Comparison of ENCODE assay signal across 8 cellular contexts in the genomic region with DNA sequence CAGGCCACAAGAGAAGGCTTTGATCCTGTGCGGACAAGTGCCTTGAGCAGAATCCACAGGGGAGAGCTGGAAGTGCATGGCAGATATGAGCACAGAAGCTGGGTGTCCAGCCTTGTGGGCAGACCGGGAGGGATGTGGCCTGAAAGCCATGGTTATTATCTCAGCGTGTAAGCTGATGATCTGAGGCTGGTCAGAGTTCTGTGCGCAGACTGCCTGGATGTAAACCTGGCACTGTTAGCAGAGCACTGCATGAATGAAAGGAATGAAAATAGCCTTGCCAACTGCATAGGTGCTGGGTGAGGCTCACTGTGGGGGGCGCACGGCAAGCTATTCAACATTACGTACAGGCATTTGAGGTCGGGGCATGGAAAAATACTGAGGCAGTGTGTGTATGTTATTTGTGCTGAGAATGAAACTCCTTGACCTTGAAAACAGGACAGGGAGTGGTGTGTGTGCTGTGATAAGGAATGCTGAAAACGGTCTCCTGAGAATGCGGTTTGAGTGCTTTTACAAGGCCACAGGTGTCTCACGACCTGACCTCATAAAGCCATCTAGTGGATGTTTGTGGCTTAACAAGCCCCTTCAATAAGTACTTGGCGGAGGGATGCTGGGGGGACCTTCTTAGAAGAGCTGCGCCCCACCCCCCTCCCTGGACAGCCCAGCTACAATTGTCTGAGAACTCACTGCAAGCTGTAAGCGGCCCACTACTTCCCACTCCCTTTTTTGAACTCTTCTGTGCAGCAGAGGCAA. TPM values are rescaled to one million over a fixed set of nuclear protein-coding genes. Genes with fewer than 3 reads are reported as not detected.
DNase-seq lines count a peak whose midpoint lies in the region; ATAC-seq and TF ChIP-seq lines count a peak whose summit lies in the region.

No MANE protein-coding gene starts in this region.

- DNase-seq in BJ (ENCODE audit: low read depth) (no peak), amniotic epithelial cell (ENCODE audit: low read depth) (peak; percentile 63), iris pigment epithelial cell (ENCODE audit: low read depth) (peak; percentile 55), SKM-1 treated with dmso at 0.1 percent for 144 hours (lab: John Stamatoyannopoulos, UW; ENCODE audit: unreplicated experiment) (no peak), anterior cingulate cortex (lab: John Stamatoyannopoulos, UW) (no peak)
- no peak for DNase-seq in T-helper 2 cell treated with Interferon-gamma antibody and Interleukin-4, amounts not matched to agents 5 μg/mL and 100 μg/mL, for 36 hours (ENCODE audit: low spot score)
- DNase-seq in activated T-helper 2 cell treated with anti-CD3 and anti-CD28 coated beads, Interferon-gamma antibody, Interleukin-2, Interleukin-4, amounts not matched to agents 10 μg/mL and 5 μg/mL and 100 μg/mL, durations not matched to agents 14 hours and 24 hours and 36 hours (ENCODE audit: low spot score) = no peak

- H3K36me3 Mint-ChIP-seq in T-helper 2 cell treated with Interferon-gamma antibody and Interleukin-4, amounts not matched to agents 5 μg/mL and 100 μg/mL, for 36 hours (ENCODE audit: low read depth) = no peaks in the 10 kb centered on the region
- H3K36me3 Mint-ChIP-seq in activated T-helper 2 cell treated with anti-CD3 and anti-CD28 coated beads, Interferon-gamma antibody, Interleukin-2, Interleukin-4, amounts not matched to agents 10 μg/mL and 5 μg/mL and 100 μg/mL, durations not matched to agents 14 hours and 24 hours and 36 hours (ENCODE audit: low read depth) = no peaks in the 10 kb centered on the region

- H3K36me3 ChIP-seq in BJ (ENCODE audit: control insufficient read depth, insufficient read depth, low read length) = no peaks in the 10 kb centered on the region

- H3K4me1 Mint-ChIP-seq in T-helper 2 cell treated with Interferon-gamma antibody and Interleukin-4, amounts not matched to agents 5 μg/mL and 100 μg/mL, for 36 hours (ENCODE audit: low read depth) = peaks cover 1% of the 10 kb centered on the region
- no peaks in the 10 kb centered on the region for H3K4me1 Mint-ChIP-seq in activated T-helper 2 cell treated with anti-CD3 and anti-CD28 coated beads, Interferon-gamma antibody, Interleukin-2, Interleukin-4, amounts not matched to agents 10 μg/mL and 5 μg/mL and 100 μg/mL, durations not matched to agents 14 hours and 24 hours and 36 hours (ENCODE audit: low read depth)

- peak; percentile 34; the same call in 1 of the 2 replicates for TF ChIP-seq CTCF in BJ (IDR thresholded peaks at IDR 0.05; ENCODE audit: insufficient read depth, low read depth, low read length)

- no peak overlapping the region for H3K4me3 Mint-ChIP-seq in T-helper 2 cell treated with Interferon-gamma antibody and Interleukin-4, amounts not matched to agents 5 μg/mL and 100 μg/mL, for 36 hours
- no peak overlapping the region for H3K4me3 Mint-ChIP-seq in activated T-helper 2 cell treated with anti-CD3 and anti-CD28 coated beads, Interferon-gamma antibody, Interleukin-2, Interleukin-4, amounts not matched to agents 10 μg/mL and 5 μg/mL and 100 μg/mL, durations not matched to agents 14 hours and 24 hours and 36 hours (ENCODE audit: low read depth)

- ATAC-seq in HG02938 (IDR thresholded peaks at IDR 0.05; ENCODE audit: unreplicated experiment) = peak; percentile 61

- no peaks in the 10 kb centered on the region for H3K27me3 Mint-ChIP-seq in T-helper 2 cell treated with Interferon-gamma antibody and Interleukin-4, amounts not matched to agents 5 μg/mL and 100 μg/mL, for 36 hours (ENCODE audit: low read depth)
- H3K27me3 Mint-ChIP-seq in activated T-helper 2 cell treated with anti-CD3 and anti-CD28 coated beads, Interferon-gamma antibody, Interleukin-2, Interleukin-4, amounts not matched to agents 10 μg/mL and 5 μg/mL and 100 μg/mL, durations not matched to agents 14 hours and 24 hours and 36 hours (ENCODE audit: low read depth) = no peaks in the 10 kb centered on the region

- no peaks in the 10 kb centered on the region for H3K9me3 Mint-ChIP-seq in T-helper 2 cell treated with Interferon-gamma antibody and Interleukin-4, amounts not matched to agents 5 μg/mL and 100 μg/mL, for 36 hours
- H3K9me3 Mint-ChIP-seq in activated T-helper 2 cell treated with anti-CD3 and anti-CD28 coated beads, Interferon-gamma antibody, Interleukin-2, Interleukin-4, amounts not matched to agents 10 μg/mL and 5 μg/mL and 100 μg/mL, durations not matched to agents 14 hours and 24 hours and 36 hours = no peaks in the 10 kb centered on the region

- CTCF ChIA-PET in BJ (lab: Yijun Ruan, JAX) = interaction anchor here (0.7 to 4.9 kb wide), 7 partner anchors 8 to 150 kb away, joined by 3 to 52 read pairs (median 3); no protein-coding TSS in a partner anchor

- H3K27ac Mint-ChIP-seq in T-helper 2 cell treated with Interferon-gamma antibody and Interleukin-4, amounts not matched to agents 5 μg/mL and 100 μg/mL, for 36 hours = no peak overlapping the region
- no peak overlapping the region for H3K27ac Mint-ChIP-seq in activated T-helper 2 cell treated with anti-CD3 and anti-CD28 coated beads, Interferon-gamma antibody, Interleukin-2, Interleukin-4, amounts not matched to agents 10 μg/mL and 5 μg/mL and 100 μg/mL, durations not matched to agents 14 hours and 24 hours and 36 hours

- POLR2A ChIA-PET in BJ (lab: Charles Lee) = no interaction called here

- no peaks in the 10 kb centered on the region for H3K27me3 ChIP-seq in BJ (ENCODE audit: control insufficient read depth, insufficient read depth, low read length)

- H3K4me3 ChIP-seq in BJ (ENCODE audit: low read depth, low read length) = no peak overlapping the region

- intact Hi-C loops in activated T-helper 2 cell treated with anti-CD3 and anti-CD28 coated beads, Interferon-gamma antibody, Interleukin-2, Interleukin-4, amounts not matched to agents 10 μg/mL and 5 μg/mL and 100 μg/mL, durations not matched to agents 14 hours and 24 hours and 36 hours (cut with micrococcal nuclease) = loop anchor here (2.0 kb wide), 1 partner anchor 133 kb away; no protein-coding TSS in a partner anchor

RNA-seq across cellular contexts. Expression of a gene that starts 18.7 kb away (rescaled TPM):
- polyA plus RNA-seq in BJ (2011; rRNA removed) = 4.0 and 4.2 TPM in 2 replicates
- 0.47 and 0.67 TPM in 2 replicates for polyA minus RNA-seq in BJ (2011; rRNA and poly(A)+ RNA removed)
- total RNA-seq in activated T-helper 2 cell treated with anti-CD3 and anti-CD28 coated beads, Interferon-gamma antibody, Interleukin-2, Interleukin-4, amounts not matched to agents 10 μg/mL and 5 μg/mL and 100 μg/mL, durations not matched to agents 14 hours and 24 hours and 36 hours = 0.97 and 1.3 TPM in 2 replicates

RNA-seq across cellular contexts. Expression of a gene that starts 21.8 kb away (rescaled TPM):
- 0.37 and 0.98 TPM in 2 replicates for polyA plus RNA-seq in BJ (2011; rRNA removed)
- polyA minus RNA-seq in BJ (2011; rRNA and poly(A)+ RNA removed) = 0.19 and 1.7 TPM in 2 replicates
- not detected in 2 replicates for total RNA-seq in activated T-helper 2 cell treated with anti-CD3 and anti-CD28 coated beads, Interferon-gamma antibody, Interleukin-2, Interleukin-4, amounts not matched to agents 10 μg/mL and 5 μg/mL and 100 μg/mL, durations not matched to agents 14 hours and 24 hours and 36 hours

Comparison
In these comparisons a context has a peak if more than half of its experiments do, and no peak if none do; other contexts are left out.
1. DNase-seq: peak in amniotic epithelial cell (single experiment) and iris pigment epithelial cell (single experiment); none in BJ (single experiment), SKM-1 treated with dmso at 0.1 percent for 144 hours (single experiment), anterior cingulate cortex (0 of 58), T-helper 2 cell treated with Interferon-gamma antibody and Interleukin-4, amounts not matched to agents 5 μg/mL and 100 μg/mL, for 36 hours (single experiment) and activated T-helper 2 cell treated with anti-CD3 and anti-CD28 coated beads, Interferon-gamma antibody, Interleukin-2, Interleukin-4, amounts not matched to agents 10 μg/mL and 5 μg/mL and 100 μg/mL, durations not matched to agents 14 hours and 24 hours and 36 hours (single experiment).